In the genomic region with DNA sequence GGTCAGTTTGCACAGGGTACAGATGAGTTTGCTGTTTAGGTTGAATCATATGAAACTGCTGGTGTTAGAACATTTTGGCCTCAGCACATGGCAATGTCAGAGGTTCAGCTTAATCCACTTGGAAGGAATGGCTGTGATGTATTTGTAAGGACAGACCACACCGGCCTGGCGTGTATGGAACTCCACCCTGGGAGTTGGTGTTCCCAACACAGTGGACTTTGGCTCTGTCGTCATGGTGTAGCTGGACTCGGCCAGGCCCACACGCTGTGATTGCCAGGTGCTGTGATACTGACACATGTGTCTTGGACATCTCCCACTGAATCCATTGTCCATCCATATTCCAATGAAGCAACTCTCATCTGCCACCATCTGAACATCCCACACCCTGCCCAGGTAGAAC, we compare ENCODE assay signal across 1 cellular context.
TF ChIP-seq lines count a peak whose summit lies in the region.

No MANE protein-coding gene starts in this region.

TF ChIP-seq in WTC11, 78 proteins besides CTCF, POLR2A, EP300 and RAD21 (continued from another document):
- TF ChIP-seq ERG (CRISPR knock-in tag; IDR thresholded peaks at IDR 0.05), result no peak
- TF ChIP-seq, protein P1, sequence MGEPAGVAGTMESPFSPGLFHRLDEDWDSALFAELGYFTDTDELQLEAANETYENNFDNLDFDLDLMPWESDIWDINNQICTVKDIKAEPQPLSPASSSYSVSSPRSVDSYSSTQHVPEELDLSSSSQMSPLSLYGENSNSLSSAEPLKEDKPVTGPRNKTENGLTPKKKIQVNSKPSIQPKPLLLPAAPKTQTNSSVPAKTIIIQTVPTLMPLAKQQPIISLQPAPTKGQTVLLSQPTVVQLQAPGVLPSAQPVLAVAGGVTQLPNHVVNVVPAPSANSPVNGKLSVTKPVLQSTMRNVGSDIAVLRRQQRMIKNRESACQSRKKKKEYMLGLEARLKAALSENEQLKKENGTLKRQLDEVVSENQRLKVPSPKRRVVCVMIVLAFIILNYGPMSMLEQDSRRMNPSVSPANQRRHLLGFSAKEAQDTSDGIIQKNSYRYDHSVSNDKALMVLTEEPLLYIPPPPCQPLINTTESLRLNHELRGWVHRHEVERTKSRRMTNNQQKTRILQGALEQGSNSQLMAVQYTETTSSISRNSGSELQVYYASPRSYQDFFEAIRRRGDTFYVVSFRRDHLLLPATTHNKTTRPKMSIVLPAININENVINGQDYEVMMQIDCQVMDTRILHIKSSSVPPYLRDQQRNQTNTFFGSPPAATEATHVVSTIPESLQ (CRISPR knock-in tag; IDR thresholded peaks at IDR 0.05), result no peak
- no peak for TF ChIP-seq GABPB1 (CRISPR knock-in tag; IDR thresholded peaks at IDR 0.05)
- no peak for TF ChIP-seq FOXP1 (CRISPR knock-in tag; IDR thresholded peaks at IDR 0.05; ENCODE audit: borderline replicate concordance)
- TF ChIP-seq, protein P2, sequence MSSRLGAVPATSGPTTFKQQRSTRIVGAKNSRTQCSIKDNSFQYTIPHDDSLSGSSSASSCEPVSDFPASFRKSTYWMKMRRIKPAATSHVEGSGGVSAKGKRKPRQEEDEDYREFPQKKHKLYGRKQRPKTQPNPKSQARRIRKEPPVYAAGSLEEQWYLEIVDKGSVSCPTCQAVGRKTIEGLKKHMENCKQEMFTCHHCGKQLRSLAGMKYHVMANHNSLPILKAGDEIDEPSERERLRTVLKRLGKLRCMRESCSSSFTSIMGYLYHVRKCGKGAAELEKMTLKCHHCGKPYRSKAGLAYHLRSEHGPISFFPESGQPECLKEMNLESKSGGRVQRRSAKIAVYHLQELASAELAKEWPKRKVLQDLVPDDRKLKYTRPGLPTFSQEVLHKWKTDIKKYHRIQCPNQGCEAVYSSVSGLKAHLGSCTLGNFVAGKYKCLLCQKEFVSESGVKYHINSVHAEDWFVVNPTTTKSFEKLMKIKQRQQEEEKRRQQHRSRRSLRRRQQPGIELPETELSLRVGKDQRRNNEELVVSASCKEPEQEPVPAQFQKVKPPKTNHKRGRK (CRISPR knock-in tag; IDR thresholded peaks at IDR 0.05; ENCODE audit: borderline replicate concordance), result no peak
- TF ChIP-seq, protein P3, sequence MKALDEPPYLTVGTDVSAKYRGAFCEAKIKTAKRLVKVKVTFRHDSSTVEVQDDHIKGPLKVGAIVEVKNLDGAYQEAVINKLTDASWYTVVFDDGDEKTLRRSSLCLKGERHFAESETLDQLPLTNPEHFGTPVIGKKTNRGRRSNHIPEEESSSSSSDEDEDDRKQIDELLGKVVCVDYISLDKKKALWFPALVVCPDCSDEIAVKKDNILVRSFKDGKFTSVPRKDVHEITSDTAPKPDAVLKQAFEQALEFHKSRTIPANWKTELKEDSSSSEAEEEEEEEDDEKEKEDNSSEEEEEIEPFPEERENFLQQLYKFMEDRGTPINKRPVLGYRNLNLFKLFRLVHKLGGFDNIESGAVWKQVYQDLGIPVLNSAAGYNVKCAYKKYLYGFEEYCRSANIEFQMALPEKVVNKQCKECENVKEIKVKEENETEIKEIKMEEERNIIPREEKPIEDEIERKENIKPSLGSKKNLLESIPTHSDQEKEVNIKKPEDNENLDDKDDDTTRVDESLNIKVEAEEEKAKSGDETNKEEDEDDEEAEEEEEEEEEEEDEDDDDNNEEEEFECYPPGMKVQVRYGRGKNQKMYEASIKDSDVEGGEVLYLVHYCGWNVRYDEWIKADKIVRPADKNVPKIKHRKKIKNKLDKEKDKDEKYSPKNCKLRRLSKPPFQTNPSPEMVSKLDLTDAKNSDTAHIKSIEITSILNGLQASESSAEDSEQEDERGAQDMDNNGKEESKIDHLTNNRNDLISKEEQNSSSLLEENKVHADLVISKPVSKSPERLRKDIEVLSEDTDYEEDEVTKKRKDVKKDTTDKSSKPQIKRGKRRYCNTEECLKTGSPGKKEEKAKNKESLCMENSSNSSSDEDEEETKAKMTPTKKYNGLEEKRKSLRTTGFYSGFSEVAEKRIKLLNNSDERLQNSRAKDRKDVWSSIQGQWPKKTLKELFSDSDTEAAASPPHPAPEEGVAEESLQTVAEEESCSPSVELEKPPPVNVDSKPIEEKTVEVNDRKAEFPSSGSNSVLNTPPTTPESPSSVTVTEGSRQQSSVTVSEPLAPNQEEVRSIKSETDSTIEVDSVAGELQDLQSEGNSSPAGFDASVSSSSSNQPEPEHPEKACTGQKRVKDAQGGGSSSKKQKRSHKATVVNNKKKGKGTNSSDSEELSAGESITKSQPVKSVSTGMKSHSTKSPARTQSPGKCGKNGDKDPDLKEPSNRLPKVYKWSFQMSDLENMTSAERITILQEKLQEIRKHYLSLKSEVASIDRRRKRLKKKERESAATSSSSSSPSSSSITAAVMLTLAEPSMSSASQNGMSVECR (CRISPR knock-in tag; IDR thresholded peaks at IDR 0.05; ENCODE audit: borderline replicate concordance), result no peak
TF ChIP-seq in WTC11: peak in this region for 0.
